In genomic region chr13:87878706-87879105, GRCh38 we compare ENCODE assay signal across 31 cellular contexts.
"Had no signal": no experiment of that assay in that cellular context is flagged by ENCODE, and none has a peak within 500 bp of the region (broad histone marks: within the 10 kb centered on the region; RNA-seq: fewer than 3 reads in every experiment).

No MANE protein-coding gene starts in this region.

- H3K36me3 Mint-ChIP-seq: activated naive CD4-positive, alpha-beta T cell treated with anti-CD3 and anti-CD28 coated beads, Interleukin-2, amount 50 U/mL, for 24 hours; activated naive CD8-positive, alpha-beta T cell treated with anti-CD3 and anti-CD28 coated beads for 36 hours had no signal

- H3K27ac Mint-ChIP-seq: activated B cell treated with CpG ODN at 0.5 μM for 24 hours; activated CD8-positive, alpha-beta T cell treated with anti-CD3 and anti-CD28 coated beads for 36 hours; activated naive CD4-positive, alpha-beta T cell treated with anti-CD3 and anti-CD28 coated beads for 36 hours; activated naive CD4-positive, alpha-beta T cell treated with anti-CD3 and anti-CD28 coated beads, Interleukin-2, amount 50 U/mL, for 24 hours; activated naive CD8-positive, alpha-beta T cell treated with anti-CD3 and anti-CD28 coated beads for 36 hours; activated T-helper 17 cell treated with anti-CD3 and anti-CD28 coated beads, Interleukin-2, amount 50 U/mL, for 72 hours; effector memory CD8-positive, alpha-beta T cell; T-helper 17 cell; T-helper 2 cell treated with Interferon-gamma antibody and Interleukin-4, amounts not matched to agents 5 μg/mL and 100 μg/mL, for 36 hours had no signal

- H3K4me1 Mint-ChIP-seq: activated B cell treated with CpG ODN at 0.5 μM for 24 hours; activated naive CD4-positive, alpha-beta T cell treated with anti-CD3 and anti-CD28 coated beads, Interleukin-2, amount 50 U/mL, for 24 hours; activated naive CD8-positive, alpha-beta T cell treated with anti-CD3 and anti-CD28 coated beads for 36 hours; activated T-helper 17 cell treated with anti-CD3 and anti-CD28 coated beads, Interleukin-2, amount 50 U/mL, for 72 hours; T-helper 17 cell had no signal

- H3K27me3 Mint-ChIP-seq: activated B cell treated with CpG ODN at 0.5 μM for 24 hours; activated CD8-positive, alpha-beta T cell treated with anti-CD3 and anti-CD28 coated beads for 36 hours; activated naive CD4-positive, alpha-beta T cell treated with anti-CD3 and anti-CD28 coated beads, Interleukin-2, amount 50 U/mL, for 24 hours; activated naive CD8-positive, alpha-beta T cell treated with anti-CD3 and anti-CD28 coated beads for 36 hours; activated T-helper 17 cell treated with anti-CD3 and anti-CD28 coated beads, Interleukin-2, amount 50 U/mL, for 72 hours; effector memory CD8-positive, alpha-beta T cell; T-helper 17 cell had no signal

- H3K9me3 Mint-ChIP-seq: activated naive CD4-positive, alpha-beta T cell treated with anti-CD3 and anti-CD28 coated beads for 36 hours; activated naive CD4-positive, alpha-beta T cell treated with anti-CD3 and anti-CD28 coated beads, Interleukin-2, amount 50 U/mL, for 24 hours; activated T-helper 17 cell treated with anti-CD3 and anti-CD28 coated beads, Interleukin-2, amount 50 U/mL, for 72 hours had no signal

- H3K4me3 ChIP-seq: body of pancreas, esophagus muscularis mucosa, gastrocnemius medialis, heart left ventricle had no signal

- H3K4me1 ChIP-seq: body of pancreas, esophagus muscularis mucosa, foreskin keratinocyte, gastrocnemius medialis, heart left ventricle had no signal

- H3K9me3 ChIP-seq: body of pancreas, esophagus muscularis mucosa, gastrocnemius medialis had no signal

- H3K4me3 Mint-ChIP-seq: activated B cell treated with CpG ODN at 0.5 μM for 24 hours; activated CD8-positive, alpha-beta T cell treated with anti-CD3 and anti-CD28 coated beads for 36 hours; activated naive CD4-positive, alpha-beta T cell treated with anti-CD3 and anti-CD28 coated beads for 36 hours; activated naive CD4-positive, alpha-beta T cell treated with anti-CD3 and anti-CD28 coated beads, Interleukin-2, amount 50 U/mL, for 24 hours; activated naive CD8-positive, alpha-beta T cell treated with anti-CD3 and anti-CD28 coated beads for 36 hours; activated T-cell treated with anti-CD3 and anti-CD28 coated beads, Interleukin-2, amount 50 U/mL, for 4 hours; activated T-helper 17 cell treated with anti-CD3 and anti-CD28 coated beads, Interleukin-2, amount 50 U/mL, for 72 hours; effector memory CD8-positive, alpha-beta T cell; T-helper 17 cell; T-helper 2 cell treated with Interferon-gamma antibody and Interleukin-4, amounts not matched to agents 5 μg/mL and 100 μg/mL, for 36 hours had no signal

- H3K36me3 ChIP-seq: esophagus muscularis mucosa, gastrocnemius medialis, heart left ventricle, WERI-Rb-1 had no signal

- H3K27me3 ChIP-seq: body of pancreas, esophagus muscularis mucosa, foreskin keratinocyte, gastrocnemius medialis, heart left ventricle had no signal

- H3K27ac ChIP-seq: esophagus muscularis mucosa, foreskin keratinocyte, gastrocnemius medialis, heart left ventricle, WERI-Rb-1 had no signal

- DNase-seq: activated B cell treated with CpG ODN at 0.5 μM for 24 hours; activated CD4-positive, alpha-beta T cell treated with anti-CD3 and anti-CD28 coated beads for 48 hours; activated CD4-positive, alpha-beta T cell treated with anti-CD3 and anti-CD28 coated beads, Interleukin-2, amount 50 U/mL, for 1 hour; activated CD4-positive, alpha-beta T cell treated with anti-CD3 and anti-CD28 coated beads, Interleukin-2, amount 50 U/mL, for 48 hours; activated CD8-positive, alpha-beta memory T cell treated with anti-CD3 and anti-CD28 coated beads for 24 hours; activated CD8-positive, alpha-beta T cell treated with anti-CD3 and anti-CD28 coated beads for 36 hours; activated effector memory CD4-positive, alpha-beta T cell treated with anti-CD3 and anti-CD28 coated beads, Interleukin-2, amount 50 U/mL, for 16 hours; activated naive CD4-positive, alpha-beta T cell treated with anti-CD3 and anti-CD28 coated beads for 36 hours; activated naive CD8-positive, alpha-beta T cell treated with anti-CD3 and anti-CD28 coated beads for 36 hours; activated T-cell treated with anti-CD3 and anti-CD28 coated beads, Interleukin-2, amount 50 U/mL, for 4 hours; amniotic stem cell; anterior cingulate cortex; body of pancreas; cortex of kidney; dermis blood vessel endothelial cell; effector CD4-positive, alpha-beta T cell; effector memory CD8-positive, alpha-beta T cell; erythroblast; foreskin keratinocyte; gastrocnemius medialis; glutamatergic neuron; heart left ventricle; T-helper 1 cell; T-helper 17 cell; T1000; WERI-Rb-1 had no signal

- ATAC-seq: activated CD4-positive, CD25-positive, alpha-beta regulatory T cell treated with anti-CD3 and anti-CD28 coated beads, Interleukin-2, amount 50 U/mL, for 24 hours; activated CD8-positive, alpha-beta T cell treated with anti-CD3 and anti-CD28 coated beads for 36 hours; activated T-cell treated with anti-CD3 and anti-CD28 coated beads, Interleukin-2, amount 50 U/mL, for 4 hours; activated T-helper 17 cell treated with anti-CD3 and anti-CD28 coated beads, Interleukin-2, amount 50 U/mL, for 72 hours; body of pancreas; effector memory CD8-positive, alpha-beta T cell; foreskin keratinocyte; gastrocnemius medialis; heart left ventricle; T-helper 17 cell had no signal
